In the genomic region with DNA sequence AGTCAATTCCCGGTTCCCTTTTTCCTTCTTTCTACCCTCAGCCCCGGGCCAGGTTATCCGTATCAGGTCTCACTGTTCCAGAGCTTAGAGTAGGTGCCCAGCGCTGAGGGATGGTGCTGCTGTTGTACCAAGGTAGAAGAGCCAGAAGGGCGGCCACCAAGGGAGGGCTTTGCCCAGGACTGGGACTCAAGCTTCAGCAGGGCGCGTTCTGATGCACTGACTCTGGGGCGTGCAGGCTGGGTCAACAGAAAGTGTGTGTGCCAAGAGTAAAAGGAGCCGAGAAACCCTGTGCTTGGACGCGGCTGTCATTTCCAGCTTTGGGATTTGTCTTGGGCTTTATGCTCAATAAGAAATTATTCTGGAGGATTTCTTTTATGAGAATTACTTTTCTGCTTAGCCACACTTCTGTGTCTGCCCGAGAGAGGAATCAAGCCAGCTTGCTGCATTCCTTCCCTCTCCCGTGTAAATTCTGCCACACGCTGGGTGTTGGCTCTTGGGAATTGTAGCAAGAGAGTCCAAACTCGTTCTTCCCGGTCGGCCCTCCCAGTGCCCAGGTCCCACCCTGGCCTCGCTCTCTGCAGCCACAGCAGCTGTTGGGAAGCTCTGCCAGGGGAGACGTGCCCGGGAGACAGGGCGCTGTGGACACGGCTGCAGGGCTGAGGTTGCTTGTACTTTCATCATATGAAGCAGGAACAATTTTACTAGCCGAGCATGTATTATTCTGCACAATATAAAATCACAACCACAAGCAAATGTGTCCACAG, we compare ENCODE assay signal across 13 cellular contexts.
DNase-seq lines count a peak whose midpoint lies in the region; TF ChIP-seq lines count a peak whose summit lies in the region.
"Had no signal": no experiment of that assay in that cellular context is flagged by ENCODE, and none has a peak within 500 bp of the region (broad histone marks: within the 10 kb centered on the region; RNA-seq: fewer than 3 reads in every experiment).

No MANE protein-coding gene starts in this region.

- peak overlapping the region; percentile 72 for H3K4me3 ChIP-seq in adipocyte (ENCODE audit: low read length)
- no peak overlapping the region for H3K4me3 ChIP-seq in fibroblast of villous mesenchyme (ENCODE audit: low read depth, low read length)
- H3K4me3 ChIP-seq in prostate gland: peak overlapping the region; percentile 9 to 17
- H3K4me3 ChIP-seq: SK-N-MC had no signal

- DNase-seq in D341Med (ENCODE audit: low spot score) (peak; percentile 16), adipocyte (ENCODE audit: low read depth) (peak; percentile 45), fibroblast of villous mesenchyme (ENCODE audit: low read depth) (peak; percentile 69), prostate gland (ENCODE audit: low spot score) (peak; percentile 65), NCI-H2227 (lab: John Stamatoyannopoulos, UW; ENCODE audit: unreplicated experiment) (no peak), AML-193 (lab: John Stamatoyannopoulos, UW) (no peak), hepatic stellate cell (ENCODE audit: low spot score) (no peak)
- DNase-seq in stimulated activated CD4-positive, alpha-beta T cell treated with anti-CD3 and anti-CD28 coated beads, Interleukin-4, amount 100 ng/mL, for 4 hours: no peak
- DNase-seq: activated naive CD8-positive, alpha-beta T cell treated with anti-CD3 and anti-CD28 coated beads, Interleukin-2, amount 10 ng/mL, durations not matched to agents 7 days and 5 days; CD4-positive, alpha-beta memory T cell; KG1; stimulated activated naive CD8-positive, alpha-beta T cell treated with anti-CD3 and anti-CD28 coated beads, Interleukin-15, Interleukin-2, amounts not matched to agents 100 U/mL and 50 U/mL, for 24 hours had no signal

- H3K27ac ChIP-seq in prostate gland: peak overlapping the region; percentile 53 to 61
- H3K27ac ChIP-seq: SK-N-MC had no signal

- TF ChIP-seq CTCF in fibroblast of villous mesenchyme (IDR thresholded peaks at IDR 0.05; ENCODE audit: insufficient read depth, low read depth, low read length) (no peak), prostate gland (IDR thresholded peaks at IDR 0.05) (no peak)

- H3K9me3 ChIP-seq in adipocyte (ENCODE audit: control insufficient read depth, low read length) (no peaks in the 10 kb centered on the region), prostate gland (no peaks in the 10 kb centered on the region)

- H3K9ac ChIP-seq in adipocyte (ENCODE audit: low read length): peak overlapping the region; percentile 72

- 20% methylated on average over 23 of the region's 23 CpGs for WGBS in prostate gland

- peaks cover 14% of the 10 kb centered on the region for H3K36me3 ChIP-seq in adipocyte (ENCODE audit: control insufficient read depth, insufficient read depth, low read length, severe bottlenecking)
- no peaks in the 10 kb centered on the region for H3K36me3 ChIP-seq in prostate gland

- H3K4me1 ChIP-seq in adipocyte (ENCODE audit: control insufficient read depth, insufficient read depth, low read length) (peaks cover 28% of the 10 kb centered on the region), prostate gland (replicated peaks) (peaks cover 7% of the 10 kb centered on the region)

- intact Hi-C loops in prostate gland (cut with DNase I): no loop called here

- no peaks in the 10 kb centered on the region for H3K27me3 ChIP-seq in adipocyte (replicated peaks; ENCODE audit: control insufficient read depth, insufficient read depth, low read length)
- H3K27me3 ChIP-seq in prostate gland (replicated peaks; ENCODE audit: insufficient read depth): no peaks in the 10 kb centered on the region

- TF ChIP-seq POLR2A in prostate gland (IDR thresholded peaks at IDR 0.05): no peak

Comparison
In these comparisons a context has a peak if more than half of its experiments do, and no peak if none do; other contexts are left out.
1. DNase-seq: peak in D341Med (single experiment), adipocyte (single experiment), fibroblast of villous mesenchyme (single experiment) and prostate gland (single experiment); none in NCI-H2227 (single experiment), AML-193 (0 of 2), stimulated activated CD4-positive, alpha-beta T cell treated with anti-CD3 and anti-CD28 coated beads, Interleukin-4, amount 100 ng/mL, for 4 hours (0 of 2) and hepatic stellate cell (single experiment).